ENCODE assay signal across 9 cellular contexts in the genomic region with DNA sequence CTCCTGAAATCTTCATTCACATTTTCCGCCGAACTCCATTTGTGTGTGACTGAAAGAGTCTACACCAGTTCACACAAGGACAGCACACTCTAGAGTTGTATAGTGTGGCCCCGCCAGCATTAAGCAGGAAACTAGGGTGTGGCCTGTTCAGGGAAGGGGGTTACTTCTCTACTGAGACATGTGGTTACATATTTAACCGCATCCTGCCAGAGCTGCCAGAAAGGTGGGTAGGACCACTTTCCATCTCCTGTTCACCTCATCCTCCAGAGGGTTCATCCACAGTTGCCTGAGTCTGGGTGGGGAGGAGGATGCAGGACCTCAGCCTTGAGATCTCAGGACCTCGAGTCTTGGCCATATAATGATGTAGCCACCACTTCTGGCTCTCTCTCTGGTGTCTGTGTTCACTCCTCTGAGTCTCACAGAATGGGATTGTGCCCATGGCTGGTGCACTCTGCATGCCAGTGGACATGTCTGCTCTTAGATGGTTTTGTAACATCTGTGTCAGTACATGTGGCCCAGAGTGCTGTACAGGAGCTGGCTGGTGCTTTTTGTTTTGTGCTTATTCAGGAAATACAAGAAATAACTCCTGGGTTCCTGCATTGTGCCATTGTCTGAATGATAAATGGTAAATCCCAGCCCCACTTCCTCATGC. TPM values are rescaled to one million over a fixed set of nuclear protein-coding genes. Genes with fewer than 3 reads are reported as not detected.
DNase-seq lines count a peak whose midpoint lies in the region; ATAC-seq, FAIRE-seq and TF ChIP-seq lines count a peak whose summit lies in the region.
"Had no signal": no experiment of that assay in that cellular context is flagged by ENCODE, and none has a peak within 500 bp of the region (broad histone marks: within the 10 kb centered on the region; RNA-seq: fewer than 3 reads in every experiment).

No MANE protein-coding gene starts in this region.

- CTCF ChIA-PET in GM12878 (lab: Yijun Ruan, JAX) = interaction anchor here (0.9 to 1.9 kb wide), 9 partner anchors 8 to 272 kb away, joined by 3 to 8 read pairs (median 4); partner anchors contain the start of genes SP110 and SP140L

- H3K36me3 Mint-ChIP-seq in T-helper 17 cell (ENCODE audit: low read depth) = no peaks in the 10 kb centered on the region

- H3K9me3 ChIP-seq in T-helper 17 cell (ENCODE audit: control insufficient read depth, low read length, poor library complexity, severe bottlenecking) (no peaks in the 10 kb centered on the region), GM12878 (replicated peaks; ENCODE audit: control insufficient read depth, insufficient read depth, low read length) (no peaks in the 10 kb centered on the region; the same call in 2 of the 3 replicates)
- H3K9me3 ChIP-seq: gastrocnemius medialis had no signal

- H3K9ac ChIP-seq in GM12878 (ENCODE audit: control insufficient read depth, insufficient read depth, low read length) = peak overlapping the region; percentile 24; the same call in 1 of the 2 replicates

- no peaks in the 10 kb centered on the region for H3K27me3 Mint-ChIP-seq in T-helper 17 cell

- H3K4me3 Mint-ChIP-seq in T-helper 17 cell = peak overlapping the region; percentile 90

- peak overlapping the region; percentile 58; the same call in 1 of the 2 replicates for H3K4me2 ChIP-seq in GM12878 (ENCODE audit: control insufficient read depth, insufficient read depth)

- in situ Hi-C loops in GM12878 (cut with MboI) (no loop called here), ACHN (cut with HindIII; ENCODE audit: low pct_ligation_motif_present, low pct_unique_long_range_greater_than_20kb, low sequenced_read_pairs) (no loop called here)

- H3K36me3 ChIP-seq in GM12878 (ENCODE audit: control insufficient read depth in 2 of 2, insufficient read depth in 2 of 2, low read length in 1 of 2) = peaks cover 0 to 3% of the 10 kb centered on the region in 2 experiments; a peak in 1 of 4 replicates
- H3K36me3 ChIP-seq: gastrocnemius medialis had no signal

- no TSS peak for BruUV-seq in GM12878 (replicated peaks; lab: Mats Ljungman, UMichigan)

- FAIRE-seq in GM12878 (lab: Jason Lieb, UNC) = peak; percentile 89

- H3K4me1 ChIP-seq in GM12878 (ENCODE audit: control insufficient read depth, insufficient read depth, low read length) = peaks cover 27% of the 10 kb centered on the region
- H3K4me1 ChIP-seq: gastrocnemius medialis had no signal

- no peaks in the 10 kb centered on the region for H3K79me2 ChIP-seq in GM12878 (ENCODE audit: control insufficient read depth, insufficient read depth, low read length)

- intact Hi-C loops in GM12878 (cut with micrococcal nuclease; ENCODE audit: unreplicated experiment) = loop anchor here (2.0 to 5.0 kb wide), 2 partner anchors 63 to 112 kb away; no protein-coding TSS in a partner anchor

- H3K4me1 Mint-ChIP-seq in T-helper 17 cell = peaks cover 45% of the 10 kb centered on the region

- DNase-seq in T-helper 17 cell = peak in 2 of 3 donors; percentile 35 to 39
- DNase-seq in GM12878 (ENCODE audit: low read depth, low spot score) = peak; percentile 60
- peak; percentile 25 to 39 for DNase-seq in stimulated activated CD8-positive, alpha-beta memory T cell treated with anti-CD3 and anti-CD28 coated beads, Interleukin-7, amount 100 ng/mL, for 1 hour (ENCODE audit: low read depth in 2 of 2)
- no peak for DNase-seq in ACHN
- no peak for DNase-seq in pons (ENCODE audit: low spot score)
- no peak for DNase-seq in kidney tubule cell (ENCODE audit: low spot score)
- DNase-seq: gastrocnemius medialis had no signal

- RAD21 ChIA-PET in GM12878 (lab: Charles Lee; ENCODE audit: unreplicated experiment) = interaction anchor here (1.3 to 2.3 kb wide), 4 partner anchors 8 to 151 kb away, joined by 3 to 14 read pairs (median 8); partner anchors contain the start of gene SP140L

- SMC1A ChIA-PET in GM12878 (lab: Charles Lee; ENCODE audit: uncharacterized antibody, unreplicated experiment) = interaction anchor here (0.6 to 4.2 kb wide), 10 partner anchors 9 to 271 kb away, joined by 3 to 23 read pairs (median 4); partner anchors contain the start of gene SP140L

- no peak for TF ChIP-seq RAD21 in GM12878 (IDR thresholded peaks at IDR 0.05; ENCODE audit: insufficient read depth, low read depth, low read length)

- H3K4me3 ChIP-seq in GM12878 = no peak overlapping the region
- H3K4me3 ChIP-seq: gastrocnemius medialis had no signal

- TF ChIP-seq POLR2A in GM12878 (IDR thresholded peaks at IDR 0.05; ENCODE audit: low read depth, low read length) = no peak

- POLR2A ChIA-PET in GM12878 (lab: Charles Lee) = interaction anchor here (1.0 to 1.9 kb wide), 2 partner anchors 8 to 235 kb away, joined by 3 to 8 read pairs; partner anchors contain the start of gene SP140L

- H3K27ac Mint-ChIP-seq in T-helper 17 cell = peak overlapping the region; percentile 95

- H2AFZ ChIP-seq in GM12878 (ENCODE audit: control insufficient read depth, low read depth, low read length) = no peak overlapping the region

- no peak for TF ChIP-seq CTCF in GM12878 (IDR thresholded peaks at IDR 0.05 in 2 of 3, conservative IDR thresholded peaks at IDR 0.05 in 1 of 3; ENCODE audit: control insufficient read depth in 2 of 3, extremely low read depth in 1 of 3, insufficient read depth in 1 of 3, low read depth in 3 of 3, low read length in 3 of 3)

- WGBS in GM12878 (ENCODE audit: insufficient coverage, insufficient replicate concordance, low lambda C conversion rate, missing lambda C conversion rate) = 7% methylated on average over 5 of the region's 5 CpGs

- TF ChIP-seq EP300 in GM12878 (IDR thresholded peaks at IDR 0.05; ENCODE audit: borderline replicate concordance in 1 of 2, control insufficient read depth in 1 of 2, low read depth in 2 of 2, low read length in 2 of 2) = no peak

- peak; percentile 77 for ATAC-seq in GM18867 (IDR thresholded peaks at IDR 0.05; ENCODE audit: unreplicated experiment)
- peak; percentile 85 for ATAC-seq in HG02981 (IDR thresholded peaks at IDR 0.05; ENCODE audit: unreplicated experiment)
- ATAC-seq in T-helper 17 cell = peak; percentile 96
- ATAC-seq in GM12878 = peak; percentile 92

- peak overlapping the region; percentile 62 for H3K27ac ChIP-seq in GM12878 (ENCODE audit: control insufficient read depth, insufficient read depth)
- H3K27ac ChIP-seq: gastrocnemius medialis had no signal

- no peaks in the 10 kb centered on the region for H3K27me3 ChIP-seq in GM12878 (replicated peaks in 1 of 2; ENCODE audit: control insufficient read depth in 2 of 2, insufficient read depth in 2 of 2, low read length in 1 of 2)
- H3K27me3 ChIP-seq: gastrocnemius medialis had no signal

- no peaks in the 10 kb centered on the region for H4K20me1 ChIP-seq in GM12878 (ENCODE audit: control insufficient read depth, insufficient read depth)

TF ChIP-seq in GM12878, 131 proteins besides CTCF, POLR2A, EP300 and RAD21 (continues in another document):
- TF ChIP-seq ZNF384 (IDR thresholded peaks at IDR 0.05; ENCODE audit: borderline replicate concordance, low read depth, low read length) (no peak), JUND (IDR thresholded peaks at IDR 0.05; ENCODE audit: low read depth, low read length) (no peak), ATF2 (IDR thresholded peaks at IDR 0.05; ENCODE audit: low read length) (no peak), MEF2A (IDR thresholded peaks at IDR 0.05; ENCODE audit: insufficient read depth, low read depth, low read length) (no peak), CBFB (IDR thresholded peaks at IDR 0.05; ENCODE audit: low read depth) (peak; percentile 72), EED (IDR thresholded peaks at IDR 0.05; ENCODE audit: low read depth) (peak; percentile 83), IKZF1 (conservative IDR thresholded peaks at IDR 0.05) (peak; percentile 55), BACH1 (IDR thresholded peaks at IDR 0.05; ENCODE audit: borderline replicate concordance) (no peak), SMAD5 (IDR thresholded peaks at IDR 0.05; ENCODE audit: low read depth) (no peak), BCL11A (IDR thresholded peaks at IDR 0.05; ENCODE audit: low read depth, low read length) (peak; percentile 59; the same call in 1 of the 2 replicates), STAT3 (IDR thresholded peaks at IDR 0.05; ENCODE audit: low read depth, low read length) (no peak), NFXL1 (IDR thresholded peaks at IDR 0.05; ENCODE audit: borderline replicate concordance) (no peak)
- TF ChIP-seq, protein P1, sequence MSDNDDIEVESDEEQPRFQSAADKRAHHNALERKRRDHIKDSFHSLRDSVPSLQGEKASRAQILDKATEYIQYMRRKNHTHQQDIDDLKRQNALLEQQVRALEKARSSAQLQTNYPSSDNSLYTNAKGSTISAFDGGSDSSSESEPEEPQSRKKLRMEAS (IDR thresholded peaks at IDR 0.05; ENCODE audit: low read depth, low read length) = no peak

RNA-seq across cellular contexts. Expression of gene SP140L, which starts 7.7 kb away (rescaled TPM):
- total RNA-seq in T-helper 17 cell = 10 to 100 TPM; 64.7 to 85.6 TPM
- 157 and 182 TPM in 2 replicates for total RNA-seq in GM12878 (2013; cell fraction: nucleolus; rRNA removed)
- 12.5 and 13.3 TPM in 2 replicates for total RNA-seq in GM12878 (2014; rRNA removed)
- 21.1 and 21.4 TPM in 2 replicates for total RNA-seq in GM12878 (2014; rRNA removed; fragmentation: Illumina TruSeq; extraction: Trizol)
- total RNA-seq in GM12878 (2021) = 17.3 and 18.5 TPM in 2 replicates
- polyA plus RNA-seq in GM12878 (2011; ENCODE audit: low read depth) = 16.1 TPM
- polyA plus RNA-seq in GM12878 (2011; rRNA removed) = 25.6 and 33.0 TPM in 2 replicates
- polyA plus RNA-seq in GM12878 (2011; cell fraction: cytosol; rRNA removed) = 15.0 and 16.0 TPM in 2 replicates
- polyA plus RNA-seq in GM12878 (2011; cell fraction: nucleus; rRNA removed) = 75.2 and 83.6 TPM in 2 replicates
- polyA plus RNA-seq in GM12878 (2012) = 21.2 TPM in 2 replicates
- polyA plus RNA-seq in GM12878 (2014; fragmentation: Illumina TruSeq; extraction: Trizol) = 28.6 and 28.7 TPM in 2 replicates
- 1 to 10 TPM; 4.7 to 6.1 TPM for polyA plus RNA-seq in GM12878 (2014; fragmentation: Nextera tagmentation; extraction: Ambion mirVana)
- 17.0 and 18.3 TPM in 2 replicates for polyA plus RNA-seq in GM12878 (2014; rRNA removed)
- 10 to 100 TPM; 10.4 to 12.9 TPM for polyA plus RNA-seq in GM12878 (2016; fragmentation: Nextera tagmentation; extraction: Ambion mirVana)
- polyA minus RNA-seq in GM12878 (2011; rRNA and poly(A)+ RNA removed) = 20.6 and 21.0 TPM in 2 replicates
- 5.4 and 9.1 TPM in 2 replicates for polyA minus RNA-seq in GM12878 (2011; cell fraction: cytosol; rRNA and poly(A)+ RNA removed)
- polyA minus RNA-seq in GM12878 (2011; cell fraction: nucleus; rRNA and poly(A)+ RNA removed) = 36.1 and 55.1 TPM in 2 replicates

Comparison
In these comparisons a context has a peak if more than half of its experiments do, and no peak if none do; other contexts are left out.
1. DNase-seq: peak in T-helper 17 cell (2 of 3), GM12878 (single experiment) and stimulated activated CD8-positive, alpha-beta memory T cell treated with anti-CD3 and anti-CD28 coated beads, Interleukin-7, amount 100 ng/mL, for 1 hour (2 of 2); none in ACHN (single experiment), pons (single experiment) and kidney tubule cell (single experiment).
2. Peak in every context shown above with its lines, with median percentiles within 50 percentile points of each other: ATAC-seq.